20 cellular contexts compared by ENCODE assay signal in genomic region chr3:146783446-146783845, GRCh38.
"Had no signal": no experiment of that assay in that cellular context is flagged by ENCODE, and none has a peak within 500 bp of the region (broad histone marks: within the 10 kb centered on the region; RNA-seq: fewer than 3 reads in every experiment).

No MANE protein-coding gene starts in this region.

- H3K4me1 ChIP-seq: body of pancreas, colonic mucosa, tibial nerve had no signal

- DNase-seq: activated B cell treated with CpG ODN at 0.5 μM for 24 hours; activated CD4-positive, alpha-beta T cell treated with anti-CD3 and anti-CD28 coated beads, Interleukin-2, amount 10 ng/mL, durations not matched to agents 7 days and 5 days; activated CD8-positive, alpha-beta memory T cell treated with anti-CD3 and anti-CD28 coated beads, Interleukin-2, amount 50 U/mL, for 48 hours; activated effector memory CD4-positive, alpha-beta T cell treated with anti-CD3 and anti-CD28 coated beads, Interleukin-2, amount 50 U/mL, for 16 hours; activated naive CD4-positive, alpha-beta T cell treated with anti-CD3 and anti-CD28 coated beads, Interleukin-2, amount 50 U/mL, for 16 hours; activated T-cell treated with anti-CD3 and anti-CD28 coated beads, Interleukin-2, amount 50 U/mL, for 72 hours; body of pancreas; caudate nucleus; colonic mucosa; erythroblast; posterior cingulate gyrus; retina; stimulated activated CD4-positive, alpha-beta T cell treated with anti-CD3 and anti-CD28 coated beads, Interleukin-12 subunit alpha, Interleukin-12 subunit beta, amount 100 ng/mL, for 4 hours; stimulated activated CD4-positive, alpha-beta T cell treated with anti-CD3 and anti-CD28 coated beads, Interleukin-1b, Interleukin-23, amount 100 ng/mL, for 48 hours; stimulated activated naive CD4-positive, alpha-beta T cell treated with Interleukin-2 at 50 U/mL for 16 hours; substantia nigra; T-helper 1 cell; T-helper 9 cell had no signal

- H3K4me2 ChIP-seq: hepatocyte had no signal

- H3K9me3 ChIP-seq: body of pancreas, colonic mucosa, tibial nerve had no signal

- H3K4me3 ChIP-seq: body of pancreas, colonic mucosa, hepatocyte, tibial nerve had no signal

- H3K79me2 ChIP-seq: hepatocyte had no signal

- H3K27ac ChIP-seq: body of pancreas, colonic mucosa, hepatocyte, tibial nerve had no signal

- H3K27me3 ChIP-seq: body of pancreas, colonic mucosa, hepatocyte, tibial nerve had no signal

- H2AFZ ChIP-seq: hepatocyte had no signal

- H3K36me3 ChIP-seq: colonic mucosa, tibial nerve had no signal
